16 cellular contexts compared by ENCODE assay signal in the genomic region with DNA sequence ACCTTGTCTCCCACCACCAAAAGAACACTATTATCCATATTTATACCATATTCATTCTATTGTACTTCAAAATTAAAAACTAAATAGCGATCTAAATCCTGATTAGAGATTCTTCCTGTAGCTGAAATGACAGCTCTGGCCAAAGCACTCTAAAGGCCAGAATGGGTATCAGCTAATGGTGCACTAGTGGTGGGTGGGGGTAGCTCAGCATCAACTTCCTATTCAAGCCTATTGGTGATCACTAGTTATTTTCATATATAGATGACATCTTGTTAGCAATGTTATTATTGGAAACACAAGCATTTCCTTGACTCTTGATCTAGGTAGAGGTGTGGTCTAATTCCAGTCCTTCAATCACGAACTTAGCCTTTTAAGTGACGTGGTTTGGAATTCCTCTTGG.
"Had no signal": no experiment of that assay in that cellular context is flagged by ENCODE, and none has a peak within 500 bp of the region (broad histone marks: within the 10 kb centered on the region; RNA-seq: fewer than 3 reads in every experiment).

No MANE protein-coding gene starts in this region.

- H3K9me3 ChIP-seq: colonic mucosa, mucosa of descending colon, psoas muscle, right lobe of liver, testis, tibial nerve had no signal

- H2AFZ ChIP-seq: hepatocyte, parathyroid adenoma had no signal

- H3K4me3 Mint-ChIP-seq: stimulated activated naive B cell treated with anti-CD40 and anti-IgM and Interleukin-4, amounts not matched to agents 10 μg/mL and 1 μg/mL and 100 μg/mL, for 72 hours; stimulated activated naive CD8-positive, alpha-beta T cell treated with anti-CD3 and anti-CD28 coated beads, Interleukin-15, amount 100 ng/mL, for 72 hours had no signal

- H3K4me3 ChIP-seq: colonic mucosa, hepatocyte, mucosa of descending colon, psoas muscle, right lobe of liver, testis, tibial nerve had no signal

- H3K27me3 ChIP-seq: colonic mucosa, hepatocyte, right lobe of liver, testis, tibial nerve had no signal

- H3K9ac ChIP-seq: parathyroid adenoma had no signal

- H3K4me1 ChIP-seq: colonic mucosa had no signal

- H3K36me3 ChIP-seq: colonic mucosa, right lobe of liver had no signal

- H3K36me3 Mint-ChIP-seq: stimulated activated naive B cell treated with anti-CD40 and anti-IgM and Interleukin-4, amounts not matched to agents 10 μg/mL and 1 μg/mL and 100 μg/mL, for 72 hours had no signal

- H3K9me3 Mint-ChIP-seq: naive thymus-derived CD8-positive, alpha-beta T cell; stimulated activated naive B cell treated with anti-CD40 and anti-IgM and Interleukin-4, amounts not matched to agents 10 μg/mL and 1 μg/mL and 100 μg/mL, for 72 hours; stimulated activated naive CD8-positive, alpha-beta T cell treated with anti-CD3 and anti-CD28 coated beads, Interleukin-15, amount 100 ng/mL, for 72 hours had no signal

- H3K27ac Mint-ChIP-seq: stimulated activated naive B cell treated with anti-CD40 and anti-IgM and Interleukin-4, amounts not matched to agents 10 μg/mL and 1 μg/mL and 100 μg/mL, for 72 hours; stimulated activated naive CD8-positive, alpha-beta T cell treated with anti-CD3 and anti-CD28 coated beads, Interleukin-15, amount 100 ng/mL, for 72 hours had no signal

- H3K27ac ChIP-seq: colonic mucosa, hepatocyte, parathyroid adenoma, psoas muscle, right lobe of liver, testis, tibial nerve had no signal

- H3K27me3 Mint-ChIP-seq: naive thymus-derived CD8-positive, alpha-beta T cell; stimulated activated naive B cell treated with anti-CD40 and anti-IgM and Interleukin-4, amounts not matched to agents 10 μg/mL and 1 μg/mL and 100 μg/mL, for 72 hours; stimulated activated naive CD8-positive, alpha-beta T cell treated with anti-CD3 and anti-CD28 coated beads, Interleukin-15, amount 100 ng/mL, for 72 hours had no signal

- DNase-seq: colonic mucosa; dermis blood vessel endothelial cell; foreskin melanocyte; kidney glomerular epithelial cell; mucosa of descending colon; naive thymus-derived CD8-positive, alpha-beta T cell; psoas muscle; retina; right lobe of liver; stimulated activated CD4-positive, alpha-beta T cell treated with anti-CD3 and anti-CD28 coated beads, Interleukin-4, amount 100 ng/mL, for 24 hours; stimulated activated naive B cell treated with anti-CD40 and anti-IgM and Interleukin-4, amounts not matched to agents 10 μg/mL and 1 μg/mL and 100 μg/mL, for 72 hours; stimulated activated naive CD8-positive, alpha-beta T cell treated with anti-CD3 and anti-CD28 coated beads, Interleukin-15, amount 100 ng/mL, for 72 hours; testis had no signal
